ENCODE assay signal across 8 cellular contexts in genomic region chr1:209747580-209748262, GRCh38. TPM values are rescaled to one million over a fixed set of nuclear protein-coding genes. Genes with fewer than 3 reads are reported as not detected.
DNase-seq lines count a peak whose midpoint lies in the region; ATAC-seq and TF ChIP-seq lines count a peak whose summit lies in the region.

No MANE protein-coding gene starts in this region.

- H3K4me1 Mint-ChIP-seq in endothelial cell (ENCODE audit: unreplicated experiment): peaks cover 11% of the 10 kb centered on the region

- TF ChIP-seq CTCF in endothelial cell (IDR thresholded peaks at IDR 0.05; ENCODE audit: unreplicated experiment): peak; percentile 98

- H3K36me3 Mint-ChIP-seq in endothelial cell (ENCODE audit: low read depth, unreplicated experiment): no peaks in the 10 kb centered on the region

- H3K4me3 Mint-ChIP-seq in endothelial cell (ENCODE audit: unreplicated experiment): peak overlapping the region; percentile 82

- H3K9me3 Mint-ChIP-seq in endothelial cell (ENCODE audit: unreplicated experiment): no peaks in the 10 kb centered on the region

- H3K27me3 Mint-ChIP-seq in endothelial cell (ENCODE audit: unreplicated experiment): peaks cover 2% of the 10 kb centered on the region

- ATAC-seq in GM18498 (IDR thresholded peaks at IDR 0.05; ENCODE audit: unreplicated experiment) (peak; percentile 81), HG02852 (IDR thresholded peaks at IDR 0.05; ENCODE audit: unreplicated experiment) (peak; percentile 57)

- H3K27ac Mint-ChIP-seq in endothelial cell (ENCODE audit: unreplicated experiment): no peak overlapping the region

- DNase-seq in NCI-H526 (lab: John Stamatoyannopoulos, UW) (peak; percentile 75 to 86), endothelial cell (ENCODE audit: low spot score) (peak; percentile 90), midbrain (lab: John Stamatoyannopoulos, UW) (peak; percentile 80), NCI-H524 (lab: John Stamatoyannopoulos, UW) (no peak)
- DNase-seq in activated CD8-positive, alpha-beta memory T cell treated with anti-CD3 and anti-CD28 coated beads, Interleukin-2, amount 50 U/mL, for 1 hour (ENCODE audit: extremely low read depth): peak; percentile 53
- DNase-seq in stimulated activated CD8-positive, alpha-beta memory T cell treated with anti-CD3 and anti-CD28 coated beads, Interleukin-15, amount 100 ng/mL, for 4 hours (ENCODE audit: low read depth in 2 of 2): peak; percentile 57 to 64

RNA-seq across cellular contexts. Expression of gene TRAF3IP3, which starts 8.1 kb away (rescaled TPM):
- not detected for total RNA-seq in endothelial cell (ENCODE audit: unreplicated experiment)

RNA-seq across cellular contexts. Expression of gene C1orf74, which starts 36.6 kb away (rescaled TPM):
- 2.8 TPM for total RNA-seq in endothelial cell (ENCODE audit: unreplicated experiment)

RNA-seq across cellular contexts. Expression of gene HSD11B1, which starts 43.1 kb away (rescaled TPM):
- total RNA-seq in endothelial cell (ENCODE audit: unreplicated experiment): not detected

RNA-seq across cellular contexts. Expression of gene IRF6, which starts 58.2 kb away (rescaled TPM):
- total RNA-seq in endothelial cell (ENCODE audit: unreplicated experiment): 21.3 TPM

Comparison
In these comparisons a context has a peak if more than half of its experiments do, and no peak if none do; other contexts are left out.
1. DNase-seq: peak in NCI-H526 (2 of 2), activated CD8-positive, alpha-beta memory T cell treated with anti-CD3 and anti-CD28 coated beads, Interleukin-2, amount 50 U/mL, for 1 hour (single experiment), endothelial cell (single experiment), midbrain (single experiment) and stimulated activated CD8-positive, alpha-beta memory T cell treated with anti-CD3 and anti-CD28 coated beads, Interleukin-15, amount 100 ng/mL, for 4 hours (2 of 2); none in NCI-H524 (0 of 2).